In the genomic region with DNA sequence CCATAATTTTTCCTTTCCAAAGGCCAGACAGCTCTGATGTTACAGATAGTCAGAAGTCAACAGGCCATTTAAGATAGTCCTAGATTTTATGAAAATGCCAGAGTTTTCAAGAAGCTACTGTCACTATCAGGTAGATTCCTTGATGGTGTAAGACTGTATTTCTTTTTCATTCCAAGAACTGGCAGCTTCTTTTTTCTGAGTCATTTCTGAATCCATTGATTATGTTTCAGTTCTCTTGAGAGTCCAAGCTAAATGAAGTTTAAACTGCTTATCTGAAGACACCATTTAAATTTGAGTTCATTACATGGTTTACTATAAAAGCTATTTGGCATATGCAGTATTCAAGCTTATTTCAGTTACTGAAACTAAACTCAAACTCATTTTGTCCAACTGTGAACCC, we compare ENCODE assay signal across 24 cellular contexts. TPM values are rescaled to one million over a fixed set of nuclear protein-coding genes. Genes with fewer than 3 reads are reported as not detected.
A peak's percentile ranks its signal among the peaks of the same experiment; 100 is the strongest.
DNase-seq lines count a peak whose midpoint lies in the region; ATAC-seq and TF ChIP-seq lines count a peak whose summit lies in the region.
"Had no signal": no experiment of that assay in that cellular context is flagged by ENCODE, and none has a peak within 500 bp of the region (broad histone marks: within the 10 kb centered on the region; RNA-seq: fewer than 3 reads in every experiment).

No MANE protein-coding gene starts in this region.

- CTCF ChIA-PET in Calu3 (lab: Charles Lee): no interaction called here

- peaks cover 19% of the 10 kb centered on the region; the same call in 1 of the 2 replicates for H3F3A ChIP-seq in OCI-LY1 (ENCODE audit: insufficient read depth, low read length)

- no peaks in the 10 kb centered on the region for H3K4me1 Mint-ChIP-seq in Calu3 (ENCODE audit: low read depth, unreplicated experiment)

- H3K27me3 ChIP-seq in OCI-LY1 (ENCODE audit: insufficient read depth, low read length): no peaks in the 10 kb centered on the region
- H3K27me3 ChIP-seq: BE2C had no signal

- no peak overlapping the region for H2AFZ ChIP-seq in OCI-LY1 (ENCODE audit: low read length)
- H2AFZ ChIP-seq: PC-9 had no signal

- no peaks in the 10 kb centered on the region for H3K27me3 Mint-ChIP-seq in Calu3 (ENCODE audit: unreplicated experiment)

- H3K27ac Mint-ChIP-seq in Calu3 (ENCODE audit: unreplicated experiment): no peak overlapping the region

- no peak overlapping the region for H3K9ac ChIP-seq in OCI-LY1 (ENCODE audit: low read length)

- no peaks in the 10 kb centered on the region for H3K9me3 ChIP-seq in OCI-LY1 (ENCODE audit: low read length)
- H3K9me3 ChIP-seq: A549, BE2C had no signal

- peaks cover 36% of the 10 kb centered on the region for H3K4me1 ChIP-seq in OCI-LY1 (ENCODE audit: insufficient read depth, low read length, severe bottlenecking)
- H3K4me1 ChIP-seq: A549, BE2C had no signal

- no peak for DNase-seq in Calu3
- DNase-seq in activated CD8-positive, alpha-beta memory T cell treated with anti-CD3 and anti-CD28 coated beads, Interleukin-2, amount 50 U/mL, for 4 hours: no peak
- DNase-seq: BE2C, GOT3, MM.1S, NCI-H1048, NCI-H1417 treated with DMSO at 0.1 percent for 48 hours, NCI-H187, NCI-H446, NCI-H526, PC-9, RPMI8226, SHP77 had no signal

- ATAC-seq in GM18517 (IDR thresholded peaks at IDR 0.05; ENCODE audit: unreplicated experiment) (peak; percentile 44), HG02623 (IDR thresholded peaks at IDR 0.05; ENCODE audit: unreplicated experiment) (peak; percentile 44), GM19328 (IDR thresholded peaks at IDR 0.05; ENCODE audit: unreplicated experiment) (no peak), HG02884 (IDR thresholded peaks at IDR 0.05; ENCODE audit: unreplicated experiment) (no peak)
- ATAC-seq: A549, HCT116, HepG2, K562 had no signal

- no peaks in the 10 kb centered on the region for H3K9me3 Mint-ChIP-seq in Calu3 (ENCODE audit: low read depth, unreplicated experiment)

- peaks cover 53% of the 10 kb centered on the region for H3K36me3 ChIP-seq in OCI-LY1 (ENCODE audit: insufficient read depth, low read length)
- H3K36me3 ChIP-seq: BE2C had no signal

- intact Hi-C loops in Calu3 (cut with micrococcal nuclease; ENCODE audit: unreplicated experiment): loop anchor here (10.0 kb wide), 1 partner anchor 349 kb away; no protein-coding TSS in a partner anchor

- H4K20me1 ChIP-seq in OCI-LY1 (ENCODE audit: insufficient read depth, low read length): no peaks in the 10 kb centered on the region

- no peaks in the 10 kb centered on the region for H3K9me2 ChIP-seq in OCI-LY1 (ENCODE audit: low read depth, low read length)

- H3K79me2 ChIP-seq in OCI-LY1 (ENCODE audit: insufficient read depth, low read length): no peaks in the 10 kb centered on the region

- no TSS peak for BruUV-seq in Calu3 (replicated peaks; lab: Mats Ljungman, UMichigan)

- no peak overlapping the region for H3K4me3 Mint-ChIP-seq in Calu3 (ENCODE audit: low read depth, unreplicated experiment)

- H3K4me2 ChIP-seq in OCI-LY1 (ENCODE audit: low read length): no peak overlapping the region
- H3K4me2 ChIP-seq: A549, PC-9 had no signal

- H3K27ac ChIP-seq in OCI-LY1 (ENCODE audit: low read depth, low read length, poor library complexity, severe bottlenecking): peak overlapping the region; percentile 80
- H3K27ac ChIP-seq: A549, HL-60, PC-9 had no signal

- TF ChIP-seq CTCF in OCI-LY1 (IDR thresholded peaks at IDR 0.05; ENCODE audit: low read length): no peak
- no peak for TF ChIP-seq CTCF in Calu3 (IDR thresholded peaks at IDR 0.05; ENCODE audit: unreplicated experiment)

- no peak overlapping the region for H3K4me3 ChIP-seq in OCI-LY1 (ENCODE audit: low read depth, low read length, poor library complexity, severe bottlenecking)
- H3K4me3 ChIP-seq: A549, K562, PC-9 had no signal

- H3K36me3 Mint-ChIP-seq in Calu3 (ENCODE audit: insufficient read depth, unreplicated experiment): no peaks in the 10 kb centered on the region

RNA-seq across cellular contexts. Expression of a gene that starts 44.6 kb away (rescaled TPM):
- total RNA-seq in Calu3 (2022): 12.5 and 12.8 TPM in 2 replicates
- total RNA-seq: T-helper 2 cell treated with Interferon-gamma antibody and Interleukin-4, amounts not matched to agents 100 ng/mL and 5 ng/mL, for 36 hours had no signal

Comparison
In these comparisons a context has a peak if more than half of its experiments do, and no peak if none do; other contexts are left out.
1. ATAC-seq: peak in GM18517 (single experiment) and HG02623 (single experiment); none in GM19328 (single experiment) and HG02884 (single experiment).